In the genomic region with DNA sequence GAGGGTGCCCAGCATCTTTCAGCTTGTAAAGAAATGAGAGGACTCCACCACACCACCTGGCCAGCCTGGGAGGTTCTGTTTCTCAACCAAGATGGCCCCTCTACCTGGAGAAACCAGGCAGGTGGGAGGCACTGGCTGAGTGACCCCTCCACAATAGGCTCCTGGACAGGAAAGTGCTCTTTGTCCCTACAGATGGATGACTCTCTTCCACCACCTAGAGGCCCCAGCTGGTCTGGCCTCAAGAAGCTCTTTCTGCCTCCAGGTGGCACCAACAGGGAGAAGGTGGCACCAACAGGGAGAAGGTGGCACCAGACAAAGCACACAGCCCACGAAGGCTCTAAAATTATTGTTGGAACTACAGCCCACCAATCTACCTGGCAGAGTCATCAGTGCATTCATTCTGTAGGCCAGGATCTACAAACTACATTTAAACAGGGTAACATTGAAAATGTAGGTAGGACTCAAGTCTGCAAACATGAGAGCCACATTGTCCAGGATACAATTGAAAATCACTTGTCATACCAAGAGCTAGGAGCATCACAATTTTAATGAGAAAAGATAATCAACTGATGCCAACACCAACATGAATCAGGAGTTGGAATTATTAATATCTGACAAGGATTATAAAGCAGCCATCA, we compare ENCODE assay signal across 8 cellular contexts.
DNase-seq lines count a peak whose midpoint lies in the region; ATAC-seq and TF ChIP-seq lines count a peak whose summit lies in the region.

No MANE protein-coding gene starts in this region.

- peak; percentile 61 for TF ChIP-seq CTCF in GM10266 (IDR thresholded peaks at IDR 0.05; ENCODE audit: control insufficient read depth, insufficient read depth, low read depth, missing control alignments)

- DNase-seq in ACHN (peak; percentile 65), GM10266 (ENCODE audit: extremely low spot score) (no peak), NCI-H526 treated with DMSO at 0.1 percent for 48 hours (lab: John Stamatoyannopoulos, UW) (peak; percentile 66), iris pigment epithelial cell (ENCODE audit: low read depth) (peak; percentile 43), DMS114 treated with DMSO at 0.1 percent for 48 hours (lab: John Stamatoyannopoulos, UW; ENCODE audit: unreplicated experiment) (no peak), NCI-H2227 (lab: John Stamatoyannopoulos, UW; ENCODE audit: unreplicated experiment) (no peak)
- peak; percentile 37 for DNase-seq in activated T-helper 9 cell treated with anti-CD3 and anti-CD28 coated beads, Interleukin-2, amount 50 U/mL, for 16 hours (ENCODE audit: low read depth)

- in situ Hi-C loops in ACHN (cut with HindIII; ENCODE audit: low pct_ligation_motif_present, low pct_unique_long_range_greater_than_20kb, low sequenced_read_pairs) = no loop called here

- no peak for ATAC-seq in HG02571 (IDR thresholded peaks at IDR 0.05; ENCODE audit: unreplicated experiment)

Comparison
In these comparisons a context has a peak if more than half of its experiments do, and no peak if none do; other contexts are left out.
1. DNase-seq: peak in ACHN (single experiment), NCI-H526 treated with DMSO at 0.1 percent for 48 hours (single experiment), activated T-helper 9 cell treated with anti-CD3 and anti-CD28 coated beads, Interleukin-2, amount 50 U/mL, for 16 hours (single experiment) and iris pigment epithelial cell (single experiment); none in GM10266 (single experiment), DMS114 treated with DMSO at 0.1 percent for 48 hours (single experiment) and NCI-H2227 (single experiment).